Comparison of ENCODE assay signal across 9 cellular contexts in genomic region chr12:110314308-110314707, GRCh38. TPM values are rescaled to one million over a fixed set of nuclear protein-coding genes. Genes with fewer than 3 reads are reported as not detected.
DNase-seq lines count a peak whose midpoint lies in the region; ATAC-seq, FAIRE-seq and TF ChIP-seq lines count a peak whose summit lies in the region.
"Had no signal": no experiment of that assay in that cellular context is flagged by ENCODE, and none has a peak within 500 bp of the region (broad histone marks: within the 10 kb centered on the region; RNA-seq: fewer than 3 reads in every experiment).

No MANE protein-coding gene starts in this region.

- no peaks in the 10 kb centered on the region for H3K9me3 ChIP-seq in ascending aorta
- H3K9me3 ChIP-seq in osteoblast (ENCODE audit: low read depth, low read length) = no peaks in the 10 kb centered on the region
- no peaks in the 10 kb centered on the region for H3K9me3 ChIP-seq in spleen

- TF ChIP-seq CTCF in ascending aorta (IDR thresholded peaks at IDR 0.05) (no peak), osteoblast (IDR thresholded peaks at IDR 0.05; ENCODE audit: extremely low read depth, low read depth, low read length) (no peak), spleen (IDR thresholded peaks at IDR 0.05 in 8 of 11, conservative IDR thresholded peaks at IDR 0.05 in 3 of 11) (no peak)

- ATAC-seq in HG02623 (IDR thresholded peaks at IDR 0.05; ENCODE audit: unreplicated experiment) (no peak), HG03159 (IDR thresholded peaks at IDR 0.05; ENCODE audit: unreplicated experiment) (no peak)

- intact Hi-C loops in ascending aorta (cut with DNase I) = loop anchor here (10.0 kb wide), 1 partner anchor 210 kb away; no protein-coding TSS in a partner anchor
- intact Hi-C loops in spleen (cut with DNase I; ENCODE audit: low total_unique reads) = no loop called here

- peaks cover 18% of the 10 kb centered on the region for H4K20me1 ChIP-seq in osteoblast (ENCODE audit: insufficient read depth, low read length)

- H3K4me3 ChIP-seq in ascending aorta (no peak overlapping the region), osteoblast (ENCODE audit: insufficient read depth, low read length) (no peak overlapping the region), spleen (no peak overlapping the region)

- H3K79me2 ChIP-seq in osteoblast (ENCODE audit: insufficient read depth, low read length) = peaks cover 79% of the 10 kb centered on the region

- H3K4me1 ChIP-seq in ascending aorta (peaks cover 6 to 46% of the 10 kb centered on the region in 2 donors), osteoblast (ENCODE audit: insufficient read depth, low read length) (peaks cover 49% of the 10 kb centered on the region), spleen (peaks cover 5 to 79% (median 48%) of the 10 kb centered on the region in 6 donors)

- no peak overlapping the region for H2AFZ ChIP-seq in osteoblast (ENCODE audit: low read length)

- 23 to 43% (median 26%) methylated on average over 2 of the region's 2 CpGs for WGBS in spleen, 5 donors

- H3K27me3 ChIP-seq in ascending aorta = no peaks in the 10 kb centered on the region
- H3K27me3 ChIP-seq in osteoblast (ENCODE audit: insufficient read depth, low read length) = no peaks in the 10 kb centered on the region
- H3K27me3 ChIP-seq in spleen (replicated peaks in 1 of 7) = no peaks in the 10 kb centered on the region

- no peak for FAIRE-seq in HTR-8/SVneo (lab: Jason Lieb, UNC)

- DNase-seq in GM04504 (ENCODE audit: low read depth) = peak; percentile 32
- DNase-seq in HTR-8/SVneo (ENCODE audit: insufficient read length, low spot score) = peak; percentile 48
- DNase-seq in ascending aorta (ENCODE audit: low spot score in 2 of 2) = no peak
- DNase-seq in osteoblast (ENCODE audit: insufficient read length, low spot score, missing footprints) = peak; percentile 52
- no peak for DNase-seq in spleen
- DNase-seq in retina = no peak
- DNase-seq: NCI-H2029 had no signal

- H3K27ac ChIP-seq in ascending aorta = peak overlapping the region; percentile 70 to 75
- peak overlapping the region; percentile 74 for H3K27ac ChIP-seq in osteoblast (ENCODE audit: low read depth, low read length)
- H3K27ac ChIP-seq in spleen = peak overlapping the region in 1 of 8 donors; percentile 21

- TF ChIP-seq POLR2A in spleen (IDR thresholded peaks at IDR 0.05) = no peak

- peak overlapping the region; percentile 29 for H3K4me2 ChIP-seq in osteoblast (ENCODE audit: insufficient read depth, low read length)

- H3K36me3 ChIP-seq in ascending aorta (peaks cover 10 to 17% of the 10 kb centered on the region in 2 donors), osteoblast (ENCODE audit: insufficient read depth, low read length) (peaks cover 29% of the 10 kb centered on the region), spleen (peaks cover 0 to 69% (median 11%) of the 10 kb centered on the region in 6 donors)

RNA-seq across cellular contexts. Expression of gene ATP2A2, which starts 33.3 kb away (rescaled TPM):
- total RNA-seq in ascending aorta (185 TPM), osteoblast (105 and 107 TPM in 2 replicates), spleen (100 to 1,000 TPM in 6 of 7 donors, 10 to 100 TPM in 1; 89.8 to 143 (median 118) TPM)
- polyA plus RNA-seq in spleen = 10 to 100 TPM in 2 of 3 donors, 1 to 10 TPM in 1; 7.8 to 18.4 (median 12.3) TPM

Comparison
In these comparisons a context has a peak if more than half of its experiments do, and no peak if none do; other contexts are left out.
1. DNase-seq: peak in GM04504 (single experiment), HTR-8/SVneo (single experiment) and osteoblast (single experiment); none in ascending aorta (0 of 2), spleen (single experiment) and retina (single experiment).